ENCODE assay signal across 12 cellular contexts in genomic region chr17:76682306-76682705, GRCh38. TPM values are rescaled to one million over a fixed set of nuclear protein-coding genes. Genes with fewer than 3 reads are reported as not detected.
DNase-seq lines count a peak whose midpoint lies in the region; ATAC-seq and TF ChIP-seq lines count a peak whose summit lies in the region.
"Had no signal": no experiment of that assay in that cellular context is flagged by ENCODE, and none has a peak within 500 bp of the region (broad histone marks: within the 10 kb centered on the region; RNA-seq: fewer than 3 reads in every experiment).

No MANE protein-coding gene starts in this region.

- intact Hi-C loops in heart right ventricle (cut with DNase I) (loop anchor here in 3 of 10 donors (5.0 kb wide), 2 partner anchors 35 to 125 kb away; no protein-coding TSS in a partner anchor), sigmoid colon (cut with DNase I) (loop anchor here (2.0 kb wide), 1 partner anchor 32 kb away; no protein-coding TSS in a partner anchor)
- intact Hi-C loops in activated T-helper 1 cell treated with anti-CD3 and anti-CD28 coated beads, Interleukin-12 subunit alpha, Interleukin-12 subunit beta, Interleukin-2, Interleukin-4 antibody, amounts not matched to agents 30 ng/mL and 10 ng/mL and 1 ng/mL, durations not matched to agents 14 hours and 24 hours and 36 hours (cut with micrococcal nuclease): no loop called here

- H3K4me3 Mint-ChIP-seq in activated T-helper 1 cell treated with anti-CD3 and anti-CD28 coated beads, Interleukin-12 subunit alpha, Interleukin-12 subunit beta, Interleukin-2, Interleukin-4 antibody, amounts not matched to agents 30 ng/mL and 10 ng/mL and 1 ng/mL, durations not matched to agents 14 hours and 24 hours and 36 hours: no peak overlapping the region
- H3K4me3 Mint-ChIP-seq in activated CD4-positive, alpha-beta T cell treated with anti-CD3 and anti-CD28 coated beads, Interleukin-2, amount 10 ng/mL, durations not matched to agents 7 days and 5 days: no peak overlapping the region

- H3K4me1 ChIP-seq in heart right ventricle: peaks cover 39 to 70% (median 60%) of the 10 kb centered on the region in 9 donors
- peaks cover 3 to 72% (median 70%) of the 10 kb centered on the region in 4 donors for H3K4me1 ChIP-seq in sigmoid colon

- peak overlapping the region in 3 of 10 donors; percentile 6 to 14 (median 7) for H3K4me3 ChIP-seq in heart right ventricle
- no peak overlapping the region for H3K4me3 ChIP-seq in sigmoid colon
- H3K4me3 ChIP-seq: upper lobe of left lung had no signal

- H3K36me3 ChIP-seq in heart right ventricle (peaks cover 0 to 82% (median 16%) of the 10 kb centered on the region in 9 donors), sigmoid colon (peaks cover 3 to 50% (median 16%) of the 10 kb centered on the region in 4 donors)

- WGBS in heart right ventricle, 2 donors: 48 to 50% methylated on average over 13 of the region's 13 CpGs
- WGBS in sigmoid colon, 2 donors: 78 to 87% methylated on average over 13 of the region's 13 CpGs

- POLR2A ChIA-PET in activated CD4-positive, alpha-beta T cell treated with anti-CD3 and anti-CD28 coated beads, Interleukin-2, amount 10 ng/mL, durations not matched to agents 7 days and 5 days (lab: Charles Lee): no interaction called here

- peaks cover 8% of the 10 kb centered on the region for H3K27me3 Mint-ChIP-seq in activated T-helper 1 cell treated with anti-CD3 and anti-CD28 coated beads, Interleukin-12 subunit alpha, Interleukin-12 subunit beta, Interleukin-2, Interleukin-4 antibody, amounts not matched to agents 30 ng/mL and 10 ng/mL and 1 ng/mL, durations not matched to agents 14 hours and 24 hours and 36 hours (ENCODE audit: insufficient read depth)
- no peaks in the 10 kb centered on the region for H3K27me3 Mint-ChIP-seq in activated CD4-positive, alpha-beta T cell treated with anti-CD3 and anti-CD28 coated beads, Interleukin-2, amount 10 ng/mL, durations not matched to agents 7 days and 5 days

- no peak for TF ChIP-seq EP300 in sigmoid colon (IDR thresholded peaks at IDR 0.05)

- no peak overlapping the region for H3K27ac Mint-ChIP-seq in activated T-helper 1 cell treated with anti-CD3 and anti-CD28 coated beads, Interleukin-12 subunit alpha, Interleukin-12 subunit beta, Interleukin-2, Interleukin-4 antibody, amounts not matched to agents 30 ng/mL and 10 ng/mL and 1 ng/mL, durations not matched to agents 14 hours and 24 hours and 36 hours
- H3K27ac Mint-ChIP-seq in activated CD4-positive, alpha-beta T cell treated with anti-CD3 and anti-CD28 coated beads, Interleukin-2, amount 10 ng/mL, durations not matched to agents 7 days and 5 days: no peak overlapping the region

- H3K27ac ChIP-seq in heart right ventricle (peak overlapping the region; percentile 49 to 99 (median 90)), sigmoid colon (peak overlapping the region; percentile 74 to 98 (median 93))

- TF ChIP-seq CTCF in heart right ventricle (IDR thresholded peaks at IDR 0.05): no peak
- TF ChIP-seq CTCF in sigmoid colon (IDR thresholded peaks at IDR 0.05): no peak

- H3K27me3 ChIP-seq in heart right ventricle: no peaks in the 10 kb centered on the region
- H3K27me3 ChIP-seq in sigmoid colon: no peaks in the 10 kb centered on the region
- H3K27me3 ChIP-seq: upper lobe of left lung had no signal

- no peaks in the 10 kb centered on the region for H3K36me3 Mint-ChIP-seq in activated T-helper 1 cell treated with anti-CD3 and anti-CD28 coated beads, Interleukin-12 subunit alpha, Interleukin-12 subunit beta, Interleukin-2, Interleukin-4 antibody, amounts not matched to agents 30 ng/mL and 10 ng/mL and 1 ng/mL, durations not matched to agents 14 hours and 24 hours and 36 hours (ENCODE audit: low read depth)
- H3K36me3 Mint-ChIP-seq in activated CD4-positive, alpha-beta T cell treated with anti-CD3 and anti-CD28 coated beads, Interleukin-2, amount 10 ng/mL, durations not matched to agents 7 days and 5 days (ENCODE audit: low read depth): no peaks in the 10 kb centered on the region

- CTCF ChIA-PET in activated CD4-positive, alpha-beta T cell treated with anti-CD3 and anti-CD28 coated beads, Interleukin-2, amount 10 ng/mL, durations not matched to agents 7 days and 5 days (lab: Charles Lee): interaction anchor here (1.0 to 2.5 kb wide), 11 partner anchors 8 to 163 kb away, joined by 3 to 12 read pairs (median 7); no protein-coding TSS in a partner anchor

- no peaks in the 10 kb centered on the region for H3K9me3 Mint-ChIP-seq in activated T-helper 1 cell treated with anti-CD3 and anti-CD28 coated beads, Interleukin-12 subunit alpha, Interleukin-12 subunit beta, Interleukin-2, Interleukin-4 antibody, amounts not matched to agents 30 ng/mL and 10 ng/mL and 1 ng/mL, durations not matched to agents 14 hours and 24 hours and 36 hours
- no peaks in the 10 kb centered on the region for H3K9me3 Mint-ChIP-seq in activated CD4-positive, alpha-beta T cell treated with anti-CD3 and anti-CD28 coated beads, Interleukin-2, amount 10 ng/mL, durations not matched to agents 7 days and 5 days

- TF ChIP-seq POLR2A in sigmoid colon (IDR thresholded peaks at IDR 0.05): no peak

- no peaks in the 10 kb centered on the region for H3K9me3 ChIP-seq in heart right ventricle
- no peaks in the 10 kb centered on the region for H3K9me3 ChIP-seq in sigmoid colon
- H3K9me3 ChIP-seq: upper lobe of left lung had no signal

- ATAC-seq in heart right ventricle (peak; percentile 21 to 72 (median 49)), GM18867 (IDR thresholded peaks at IDR 0.05; ENCODE audit: unreplicated experiment) (no peak), GM19463 (IDR thresholded peaks at IDR 0.05; ENCODE audit: unreplicated experiment) (no peak)

- DNase-seq in Daoy (ENCODE audit: low read depth) (peak; percentile 63), astrocyte of the hippocampus (ENCODE audit: low read depth, low spot score) (peak; percentile 53), heart right ventricle (peak; percentile 58 to 61), sigmoid colon (peak; percentile 75)
- DNase-seq in activated T-helper 1 cell treated with anti-CD3 and anti-CD28 coated beads, Interleukin-12 subunit alpha, Interleukin-12 subunit beta, Interleukin-2, Interleukin-4 antibody, amounts not matched to agents 30 ng/mL and 10 ng/mL and 1 ng/mL, durations not matched to agents 14 hours and 24 hours and 36 hours (ENCODE audit: low spot score): no peak
- DNase-seq in activated CD4-positive, alpha-beta T cell treated with anti-CD3 and anti-CD28 coated beads, Interleukin-2, amount 10 ng/mL, durations not matched to agents 7 days and 5 days: no peak
- DNase-seq: activated T-cell treated with anti-CD3 and anti-CD28 coated beads for 4 hours, NCI-H1694 treated with DMSO at 0.1 percent for 48 hours, upper lobe of left lung had no signal

- H3K4me1 Mint-ChIP-seq in activated T-helper 1 cell treated with anti-CD3 and anti-CD28 coated beads, Interleukin-12 subunit alpha, Interleukin-12 subunit beta, Interleukin-2, Interleukin-4 antibody, amounts not matched to agents 30 ng/mL and 10 ng/mL and 1 ng/mL, durations not matched to agents 14 hours and 24 hours and 36 hours (ENCODE audit: low read depth): no peaks in the 10 kb centered on the region
- H3K4me1 Mint-ChIP-seq in activated CD4-positive, alpha-beta T cell treated with anti-CD3 and anti-CD28 coated beads, Interleukin-2, amount 10 ng/mL, durations not matched to agents 7 days and 5 days: peaks cover 6% of the 10 kb centered on the region

RNA-seq across cellular contexts. Expression of gene MXRA7, which starts 28.5 kb away (rescaled TPM):
- total RNA-seq in Daoy (2014; rRNA removed; shearing (Covaris generic)): 166 and 171 TPM in 2 replicates
- total RNA-seq in heart right ventricle (100 to 1,000 TPM; 298 to 586 (median 488) TPM), sigmoid colon (100 to 1,000 TPM; 327 to 428 (median 348) TPM)
- polyA plus RNA-seq in heart right ventricle (100 to 1,000 TPM; 121 to 199 TPM), sigmoid colon (100 to 1,000 TPM in 1 of 3 donors, 10 to 100 TPM in 1, 1 to 10 TPM in 1; 8.3 to 109 (median 35.3) TPM)
- total RNA-seq in activated T-helper 1 cell treated with anti-CD3 and anti-CD28 coated beads, Interleukin-12 subunit alpha, Interleukin-12 subunit beta, Interleukin-2, Interleukin-4 antibody, amounts not matched to agents 30 ng/mL and 10 ng/mL and 1 ng/mL, durations not matched to agents 14 hours and 24 hours and 36 hours: 3.8 and 5.1 TPM in 2 replicates
- total RNA-seq in activated CD4-positive, alpha-beta T cell treated with anti-CD3 and anti-CD28 coated beads, Interleukin-2, amount 10 ng/mL, durations not matched to agents 7 days and 5 days: 10 to 100 TPM; 25.7 to 27.3 TPM

RNA-seq across cellular contexts. Expression of gene ST6GALNAC1, which starts 38.7 kb away (rescaled TPM):
- not detected in 2 replicates for total RNA-seq in Daoy (2014; rRNA removed; shearing (Covaris generic))
- total RNA-seq in heart right ventricle (1 to 10 TPM; 1.9 to 6.4 (median 3.3) TPM), sigmoid colon (1 to 10 TPM in 2 of 4 donors, under 1 TPM in 2; 0.81 to 4.6 (median 2.2) TPM)
- polyA plus RNA-seq in heart right ventricle (1 to 10 TPM; 3.4 to 7.3 TPM), sigmoid colon (100 to 1,000 TPM; 104 to 146 (median 109) TPM)
- 0.78 and 0.83 TPM in 2 replicates for total RNA-seq in activated T-helper 1 cell treated with anti-CD3 and anti-CD28 coated beads, Interleukin-12 subunit alpha, Interleukin-12 subunit beta, Interleukin-2, Interleukin-4 antibody, amounts not matched to agents 30 ng/mL and 10 ng/mL and 1 ng/mL, durations not matched to agents 14 hours and 24 hours and 36 hours
- 1 to 10 TPM; 1.4 to 2.1 TPM for total RNA-seq in activated CD4-positive, alpha-beta T cell treated with anti-CD3 and anti-CD28 coated beads, Interleukin-2, amount 10 ng/mL, durations not matched to agents 7 days and 5 days
- total RNA-seq: HT1080 had no signal

RNA-seq across cellular contexts. Expression of gene JMJD6, which starts 44.1 kb away (rescaled TPM):
- 36.2 and 38.9 TPM in 2 replicates for total RNA-seq in Daoy (2014; rRNA removed; shearing (Covaris generic))
- 10 to 100 TPM; 34.6 to 79.3 (median 43.2) TPM for total RNA-seq in heart right ventricle
- polyA plus RNA-seq in heart right ventricle: 10 to 100 TPM; 36.1 to 56.5 TPM
- total RNA-seq in sigmoid colon: 10 to 100 TPM; 21.3 to 37.3 (median 28.9) TPM
- 10 to 100 TPM; 24.0 to 28.9 (median 24.8) TPM for polyA plus RNA-seq in sigmoid colon
- 80.5 TPM in 2 replicates for total RNA-seq in activated T-helper 1 cell treated with anti-CD3 and anti-CD28 coated beads, Interleukin-12 subunit alpha, Interleukin-12 subunit beta, Interleukin-2, Interleukin-4 antibody, amounts not matched to agents 30 ng/mL and 10 ng/mL and 1 ng/mL, durations not matched to agents 14 hours and 24 hours and 36 hours
- total RNA-seq in activated CD4-positive, alpha-beta T cell treated with anti-CD3 and anti-CD28 coated beads, Interleukin-2, amount 10 ng/mL, durations not matched to agents 7 days and 5 days: 10 to 100 TPM; 42.9 to 51.3 TPM

RNA-seq across cellular contexts. Expression of gene METTL23, which starts 44.3 kb away (rescaled TPM):
- total RNA-seq in Daoy (2014; rRNA removed; shearing (Covaris generic)): 29.4 and 36.5 TPM in 2 replicates
- total RNA-seq in heart right ventricle: 10 to 100 TPM; 18.0 to 29.9 (median 24.7) TPM
- polyA plus RNA-seq in heart right ventricle: 10 to 100 TPM; 24.5 to 41.8 TPM
- total RNA-seq in sigmoid colon: 10 to 100 TPM; 13.6 to 32.5 (median 20.8) TPM
- polyA plus RNA-seq in sigmoid colon: 10 to 100 TPM; 25.7 to 34.8 (median 33.6) TPM
- 35.5 and 38.2 TPM in 2 replicates for total RNA-seq in activated T-helper 1 cell treated with anti-CD3 and anti-CD28 coated beads, Interleukin-12 subunit alpha, Interleukin-12 subunit beta, Interleukin-2, Interleukin-4 antibody, amounts not matched to agents 30 ng/mL and 10 ng/mL and 1 ng/mL, durations not matched to agents 14 hours and 24 hours and 36 hours
- 10 to 100 TPM; 33.0 to 35.7 TPM for total RNA-seq in activated CD4-positive, alpha-beta T cell treated with anti-CD3 and anti-CD28 coated beads, Interleukin-2, amount 10 ng/mL, durations not matched to agents 7 days and 5 days

RNA-seq across cellular contexts. Expression of gene SRSF2, which starts 54.8 kb away (rescaled TPM):
- 359 and 429 TPM in 2 replicates for total RNA-seq in Daoy (2014; rRNA removed; shearing (Covaris generic))
- total RNA-seq in heart right ventricle (100 to 1,000 TPM in 1 of 10 donors, 10 to 100 TPM in 9; 58.8 to 103 (median 76.3) TPM), sigmoid colon (100 to 1,000 TPM; 123 to 229 (median 129) TPM)
- polyA plus RNA-seq in heart right ventricle (100 to 1,000 TPM in 1 of 2 donors, 10 to 100 TPM in 1; 93.4 to 109 TPM), sigmoid colon (100 to 1,000 TPM in 2 of 3 donors, 10 to 100 TPM in 1; 87.9 to 187 (median 107) TPM)
- 535 and 541 TPM in 2 replicates for total RNA-seq in activated T-helper 1 cell treated with anti-CD3 and anti-CD28 coated beads, Interleukin-12 subunit alpha, Interleukin-12 subunit beta, Interleukin-2, Interleukin-4 antibody, amounts not matched to agents 30 ng/mL and 10 ng/mL and 1 ng/mL, durations not matched to agents 14 hours and 24 hours and 36 hours
- total RNA-seq in activated CD4-positive, alpha-beta T cell treated with anti-CD3 and anti-CD28 coated beads, Interleukin-2, amount 10 ng/mL, durations not matched to agents 7 days and 5 days: 100 to 1,000 TPM; 398 to 443 TPM

Comparison
In these comparisons a context has a peak if more than half of its experiments do, and no peak if none do; other contexts are left out.
1. DNase-seq: peak in Daoy (single experiment), astrocyte of the hippocampus (single experiment), heart right ventricle (2 of 2) and sigmoid colon (single experiment); none in activated T-helper 1 cell treated with anti-CD3 and anti-CD28 coated beads, Interleukin-12 subunit alpha, Interleukin-12 subunit beta, Interleukin-2, Interleukin-4 antibody, amounts not matched to agents 30 ng/mL and 10 ng/mL and 1 ng/mL, durations not matched to agents 14 hours and 24 hours and 36 hours (single experiment) and activated CD4-positive, alpha-beta T cell treated with anti-CD3 and anti-CD28 coated beads, Interleukin-2, amount 10 ng/mL, durations not matched to agents 7 days and 5 days (single experiment).
2. ATAC-seq: peak in heart right ventricle (8 of 8); none in GM18867 (single experiment) and GM19463 (single experiment).